ENCODE assay signal across 18 cellular contexts in genomic region chr7:1717095-1717483, GRCh38. TPM values are rescaled to one million over a fixed set of nuclear protein-coding genes. Genes with fewer than 3 reads are reported as not detected.
"Had no signal": no experiment of that assay in that cellular context is flagged by ENCODE, and none has a peak within 500 bp of the region (broad histone marks: within the 10 kb centered on the region; RNA-seq: fewer than 3 reads in every experiment).

No MANE protein-coding gene starts in this region.

- H3K27ac ChIP-seq: body of pancreas, foreskin keratinocyte, left lung, sigmoid colon, thoracic aorta, vagina had no signal

- H3K9me3 ChIP-seq: body of pancreas, left lung, sigmoid colon, thoracic aorta, vagina had no signal

- ATAC-seq: body of pancreas; left lung; natural killer cell treated with Interleukin-12 subunit alpha and Interleukin-12 subunit beta and Interleukin-15 and Interleukin-18, amount 100 ng/mL, for 72 hours had no signal

- H3K27me3 Mint-ChIP-seq: activated CD4-positive, alpha-beta T cell treated with anti-CD3 and anti-CD28 coated beads for 36 hours had no signal

- H3K4me3 ChIP-seq: body of pancreas, left lung, sigmoid colon, thoracic aorta, vagina had no signal

- H3K4me1 ChIP-seq: foreskin keratinocyte, left lung, sigmoid colon, vagina had no signal

- H3K4me3 Mint-ChIP-seq: activated B cell treated with CpG ODN at 0.5 μM for 24 hours; activated CD4-positive, alpha-beta T cell treated with anti-CD3 and anti-CD28 coated beads for 36 hours; activated naive CD4-positive, alpha-beta T cell treated with anti-CD3 and anti-CD28 coated beads for 36 hours; activated naive CD8-positive, alpha-beta T cell treated with anti-CD3 and anti-CD28 coated beads, Interleukin-2, amount 10 ng/mL, durations not matched to agents 7 days and 5 days; dendritic cell treated with granulocyte-macrophage colony-stimulating factor and Interleukin-4, amounts not matched to agents 40 ng/mL and 50 ng/mL, for 4 days; natural killer cell treated with Interleukin-12 subunit alpha and Interleukin-12 subunit beta and Interleukin-15 and Interleukin-18, amount 100 ng/mL, for 72 hours; type B pancreatic cell had no signal

- H3K9me3 Mint-ChIP-seq: activated naive CD4-positive, alpha-beta T cell treated with anti-CD3 and anti-CD28 coated beads for 36 hours; activated naive CD8-positive, alpha-beta T cell treated with anti-CD3 and anti-CD28 coated beads, Interleukin-2, amount 10 ng/mL, durations not matched to agents 7 days and 5 days; activated T-cell treated with anti-CD3 and anti-CD28 coated beads, Interleukin-2, amount 50 U/mL, for 72 hours; dendritic cell treated with granulocyte-macrophage colony-stimulating factor and Interleukin-4, amounts not matched to agents 40 ng/mL and 50 ng/mL, for 4 days; natural killer cell treated with Interleukin-12 subunit alpha and Interleukin-12 subunit beta and Interleukin-15 and Interleukin-18, amount 100 ng/mL, for 72 hours; type B pancreatic cell had no signal

- H3K36me3 Mint-ChIP-seq: activated naive CD8-positive, alpha-beta T cell treated with anti-CD3 and anti-CD28 coated beads, Interleukin-2, amount 10 ng/mL, durations not matched to agents 7 days and 5 days; natural killer cell treated with Interleukin-12 subunit alpha and Interleukin-12 subunit beta and Interleukin-15 and Interleukin-18, amount 100 ng/mL, for 72 hours; type B pancreatic cell had no signal

- H3K36me3 ChIP-seq: left lung, sigmoid colon, thoracic aorta, vagina had no signal

- H3K27me3 ChIP-seq: body of pancreas, vagina had no signal

- H3K27ac Mint-ChIP-seq: activated B cell treated with CpG ODN at 0.5 μM for 24 hours; activated CD4-positive, alpha-beta T cell treated with anti-CD3 and anti-CD28 coated beads for 36 hours; activated naive CD4-positive, alpha-beta T cell treated with anti-CD3 and anti-CD28 coated beads for 36 hours; activated naive CD8-positive, alpha-beta T cell treated with anti-CD3 and anti-CD28 coated beads, Interleukin-2, amount 10 ng/mL, durations not matched to agents 7 days and 5 days; activated T-cell treated with anti-CD3 and anti-CD28 coated beads, Interleukin-2, amount 50 U/mL, for 72 hours; dendritic cell treated with granulocyte-macrophage colony-stimulating factor and Interleukin-4, amounts not matched to agents 40 ng/mL and 50 ng/mL, for 4 days; natural killer cell treated with Interleukin-12 subunit alpha and Interleukin-12 subunit beta and Interleukin-15 and Interleukin-18, amount 100 ng/mL, for 72 hours; type B pancreatic cell had no signal

- H3K4me1 Mint-ChIP-seq: activated B cell treated with CpG ODN at 0.5 μM for 24 hours had no signal

- DNase-seq: activated B cell treated with CpG ODN at 0.5 μM for 24 hours; activated CD4-positive, alpha-beta T cell treated with anti-CD3 and anti-CD28 coated beads, Interleukin-2, amount 50 U/mL, for 48 hours; activated effector memory CD4-positive, alpha-beta T cell treated with Interleukin-2 at 50 U/mL for 16 hours; activated naive CD4-positive, alpha-beta T cell treated with anti-CD3 and anti-CD28 coated beads for 36 hours; activated naive CD8-positive, alpha-beta T cell treated with anti-CD3 and anti-CD28 coated beads, Interleukin-2, amount 10 ng/mL, durations not matched to agents 7 days and 5 days; activated T-cell treated with anti-CD3 and anti-CD28 coated beads, Interleukin-2, amount 50 U/mL, for 72 hours; body of pancreas; effector CD4-positive, alpha-beta T cell; sigmoid colon; stimulated activated naive CD4-positive, alpha-beta T cell had no signal

RNA-seq across cellular contexts. Expression of gene ELFN1, which starts 47.0 kb away (rescaled TPM):
- total RNA-seq: activated B cell treated with CpG ODN at 0.5 μM for 24 hours; activated naive CD4-positive, alpha-beta T cell treated with anti-CD3 and anti-CD28 coated beads for 36 hours; activated naive CD8-positive, alpha-beta T cell treated with anti-CD3 and anti-CD28 coated beads, Interleukin-2, amount 10 ng/mL, durations not matched to agents 7 days and 5 days; activated T-cell treated with anti-CD3 and anti-CD28 coated beads, Interleukin-2, amount 50 U/mL, for 72 hours; foreskin keratinocyte had no signal
